8 cellular contexts compared by ENCODE assay signal in the genomic region with DNA sequence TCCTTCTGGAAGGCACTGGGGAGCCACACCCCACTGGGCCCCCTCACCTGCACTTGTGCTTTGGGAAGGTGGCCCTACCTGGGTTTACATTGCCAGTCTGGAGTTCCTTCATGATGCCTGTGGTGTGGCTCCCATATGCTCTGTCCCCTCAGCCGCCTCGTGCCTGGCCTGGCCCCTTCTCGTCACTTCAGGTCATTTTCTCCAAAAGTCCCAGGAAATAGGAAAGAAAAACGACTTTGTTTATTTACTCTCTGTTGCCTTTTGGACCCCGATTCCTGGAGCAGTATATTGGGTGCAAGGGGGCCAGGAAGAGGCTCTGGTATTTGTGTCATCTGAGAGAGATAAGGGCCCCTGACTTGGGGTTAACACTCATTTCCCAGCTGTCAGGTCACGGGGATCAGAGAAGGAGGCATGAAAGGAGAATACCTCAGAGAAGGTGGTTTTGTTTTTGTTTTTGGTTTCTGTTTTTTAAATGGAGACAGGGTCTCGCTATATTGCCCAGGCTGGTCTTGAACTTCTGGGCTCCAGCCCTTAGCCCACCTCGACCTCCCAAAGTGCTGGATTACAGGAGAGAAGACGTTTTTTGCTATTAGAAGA. TPM values are rescaled to one million over a fixed set of nuclear protein-coding genes. Genes with fewer than 3 reads are reported as not detected.
DNase-seq lines count a peak whose midpoint lies in the region; ATAC-seq and TF ChIP-seq lines count a peak whose summit lies in the region.
"Had no signal": no experiment of that assay in that cellular context is flagged by ENCODE, and none has a peak within 500 bp of the region (broad histone marks: within the 10 kb centered on the region; RNA-seq: fewer than 3 reads in every experiment).

No MANE protein-coding gene starts in this region.

- no peak overlapping the region for H3K4me2 ChIP-seq in IMR-90 (ENCODE audit: low read depth, low read length)

- intact Hi-C loops in IMR-90 (cut with micrococcal nuclease) = no loop called here
- intact Hi-C loops in left lung (cut with DNase I) = no loop called here

- dilution Hi-C loops in IMR-90 (cut with HindIII; ENCODE audit: low sequenced_read_pairs, unreplicated experiment) = no loop called here

- ATAC-seq in IMR-90 (ENCODE audit: low read depth) (no peak), left lung (no peak)

- H3K36me3 ChIP-seq in IMR-90 (ENCODE audit: control insufficient read depth, insufficient read depth, low read length) = peaks cover 33% of the 10 kb centered on the region
- peaks cover 0 to 55% of the 10 kb centered on the region in 2 donors for H3K36me3 ChIP-seq in left lung

- H2AFZ ChIP-seq in IMR-90 (replicated peaks; ENCODE audit: low read length, poor library complexity) = no peak overlapping the region

- no peak overlapping the region for H2BK20ac ChIP-seq in IMR-90 (ENCODE audit: low read depth, low read length)

- no peak overlapping the region for H3K4me3 ChIP-seq in IMR-90 (ENCODE audit: insufficient read depth, low read depth, low read length)
- H3K4me3 ChIP-seq in left lung = peak overlapping the region in 1 of 2 donors; percentile 96

- H4K5ac ChIP-seq in IMR-90 (ENCODE audit: low read depth, low read length) = no peak overlapping the region

- peak overlapping the region; percentile 7 for H2BK5ac ChIP-seq in IMR-90 (ENCODE audit: low read depth, low read length, poor library complexity, severe bottlenecking)

- H2AK9ac ChIP-seq in IMR-90 (replicated peaks; ENCODE audit: low read depth, low read length, poor library complexity) = no peak overlapping the region

- 0 out of 4 replicates have a peak overlapping the region, but pooled peaks of 1 of the 2 experiments have one; percentile 17 for H4K8ac ChIP-seq in IMR-90 (ENCODE audit: low read depth in 2 of 2, low read length in 2 of 2)

- H2BK15ac ChIP-seq in IMR-90 (ENCODE audit: low read depth, low read length) = no peak overlapping the region

- no peak overlapping the region; the same call in 1 of the 2 replicates for H3K56ac ChIP-seq in IMR-90 (ENCODE audit: extremely low read depth, insufficient read depth, low read length)

- H3K9me3 ChIP-seq in IMR-90 (ENCODE audit: control insufficient read depth, insufficient read depth, low read length) (no peaks in the 10 kb centered on the region), left lung (no peaks in the 10 kb centered on the region)

- peaks cover 16% of the 10 kb centered on the region for H3K4me1 Mint-ChIP-seq in progenitor cell of endocrine pancreas (ENCODE audit: low read depth)

- no peak overlapping the region; the same call in 1 of the 2 replicates for H4K91ac ChIP-seq in IMR-90 (ENCODE audit: insufficient read depth, low read depth, low read length)

- no peak for TF ChIP-seq RAD21 in IMR-90 (IDR thresholded peaks at IDR 0.05; ENCODE audit: low read length)

- peak overlapping the region; percentile 65; the same call in 1 of the 2 replicates for H3K23ac ChIP-seq in IMR-90 (ENCODE audit: low read depth, low read length)

- no peaks in the 10 kb centered on the region for H3K9me3 Mint-ChIP-seq in progenitor cell of endocrine pancreas (ENCODE audit: low read depth)

- TF ChIP-seq POLR2A in IMR-90 (IDR thresholded peaks at IDR 0.05; ENCODE audit: low read depth, low read length) = 0 out of 2 replicates have a peak, but pooled peaks have one; percentile 21

- 0 out of 2 replicates have a peak overlapping the region, but pooled peaks have one; percentile 8 for H2BK120ac ChIP-seq in IMR-90 (ENCODE audit: low read depth, low read length)

- peak overlapping the region; percentile 18; the same call in 1 of the 2 replicates for H3K14ac ChIP-seq in IMR-90 (replicated peaks; ENCODE audit: low read depth, low read length)

- no peak for DNase-seq in IMR-90
- peak; percentile 56 to 57 for DNase-seq in activated T-cell treated with anti-CD3 and anti-CD28 coated beads, Interleukin-2, amount 50 U/mL, for 48 hours
- no peak for DNase-seq in left lung
- peak; percentile 28 for DNase-seq in stimulated activated naive CD4-positive, alpha-beta T cell treated with Interleukin-2 at 50 U/mL for 16 hours (lab: John Stamatoyannopoulos, UW)
- no peak for DNase-seq in progenitor cell of endocrine pancreas (ENCODE audit: low spot score, unreplicated experiment)
- no peak for DNase-seq in ecto neural progenitor cell (ENCODE audit: low spot score)
- no peak for DNase-seq in retina
- DNase-seq: occipital lobe had no signal

- no TSS peak for BruUV-seq in IMR-90 (replicated peaks; lab: Mats Ljungman, UMichigan)

- POLR2A ChIA-PET in IMR-90 (lab: Charles Lee; ENCODE audit: unreplicated experiment) = no interaction called here

- no peak overlapping the region for H3K27ac Mint-ChIP-seq in progenitor cell of endocrine pancreas

- CTCF ChIA-PET in IMR-90 (lab: Yijun Ruan, JAX) = no interaction called here

- H3K79me1 ChIP-seq in IMR-90 (ENCODE audit: low read depth in 1 of 2, low read length in 2 of 2) = peaks cover 5 to 52% of the 10 kb centered on the region in 2 experiments; a peak in 3 of 4 replicates

- peaks cover 4% of the 10 kb centered on the region for H3K36me3 Mint-ChIP-seq in progenitor cell of endocrine pancreas (ENCODE audit: insufficient read depth)

- H3K4me1 ChIP-seq in IMR-90 (ENCODE audit: control insufficient read depth, insufficient read depth, low read length) (peaks cover 31% of the 10 kb centered on the region), left lung (peaks cover 54 to 81% of the 10 kb centered on the region in 2 donors)

- H3K27ac ChIP-seq in IMR-90 (ENCODE audit: insufficient read depth, low read length) = peak overlapping the region; percentile 59
- H3K27ac ChIP-seq in left lung = peak overlapping the region; percentile 85 to 98

- no peak overlapping the region for H3K18ac ChIP-seq in IMR-90 (ENCODE audit: low read depth, low read length)

- H4K20me1 ChIP-seq in IMR-90 (ENCODE audit: insufficient read depth, low read length) = peaks cover 58% of the 10 kb centered on the region

- H3K4me3 Mint-ChIP-seq in progenitor cell of endocrine pancreas (ENCODE audit: low read depth) = no peak overlapping the region

- WGBS in IMR-90 (ENCODE audit: extremely low coverage in 2 of 2, insufficient read length in 1 of 2), 2 experiments = no CpG with 5 or more reads among the region's 9 CpGs

- no peak overlapping the region for H3K9ac ChIP-seq in IMR-90 (ENCODE audit: low read depth, low read length)

- H3K27me3 ChIP-seq in IMR-90 (ENCODE audit: control insufficient read depth, insufficient read depth, low read length) (no peaks in the 10 kb centered on the region), left lung (no peaks in the 10 kb centered on the region)

- in situ Hi-C loops in IMR-90 (cut with MboI; ENCODE audit: low sequenced_read_pairs) = loop anchor here (5.0 kb wide), 1 partner anchor 63 kb away; no protein-coding TSS in a partner anchor

- H3K9me1 ChIP-seq in IMR-90 (ENCODE audit: insufficient read depth, low read length) = peaks cover 24% of the 10 kb centered on the region

- TF ChIP-seq CTCF in IMR-90 (conservative IDR thresholded peaks at IDR 0.05; ENCODE audit: low read depth, low read length) (no peak), left lung (IDR thresholded peaks at IDR 0.05) (no peak), progenitor cell of endocrine pancreas (IDR thresholded peaks at IDR 0.05; ENCODE audit: unreplicated experiment) (no peak)

- peak overlapping the region; percentile 27 for H2AK5ac ChIP-seq in IMR-90 (ENCODE audit: low read depth, low read length)

- H3K4ac ChIP-seq in IMR-90 (ENCODE audit: low read depth, low read length) = peak overlapping the region; percentile 5

- peaks cover 44% of the 10 kb centered on the region for H3K27me3 Mint-ChIP-seq in progenitor cell of endocrine pancreas

TF ChIP-seq in IMR-90, 13 proteins besides CTCF, POLR2A, EP300 and RAD21:
- TF ChIP-seq, protein P1, sequence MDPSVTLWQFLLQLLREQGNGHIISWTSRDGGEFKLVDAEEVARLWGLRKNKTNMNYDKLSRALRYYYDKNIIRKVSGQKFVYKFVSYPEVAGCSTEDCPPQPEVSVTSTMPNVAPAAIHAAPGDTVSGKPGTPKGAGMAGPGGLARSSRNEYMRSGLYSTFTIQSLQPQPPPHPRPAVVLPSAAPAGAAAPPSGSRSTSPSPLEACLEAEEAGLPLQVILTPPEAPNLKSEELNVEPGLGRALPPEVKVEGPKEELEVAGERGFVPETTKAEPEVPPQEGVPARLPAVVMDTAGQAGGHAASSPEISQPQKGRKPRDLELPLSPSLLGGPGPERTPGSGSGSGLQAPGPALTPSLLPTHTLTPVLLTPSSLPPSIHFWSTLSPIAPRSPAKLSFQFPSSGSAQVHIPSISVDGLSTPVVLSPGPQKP (IDR thresholded peaks at IDR 0.05; ENCODE audit: borderline replicate concordance, low read depth, low read length) = no peak
- TF ChIP-seq MAFK (IDR thresholded peaks at IDR 0.05; ENCODE audit: low read depth, low read length) (no peak), RCOR1 (IDR thresholded peaks at IDR 0.05; ENCODE audit: insufficient replicate concordance, low read length) (no peak)

RNA-seq across cellular contexts. Expression of a gene that starts 4.7 kb away (rescaled TPM):
- 19.7 and 19.9 TPM in 2 replicates for total RNA-seq in IMR-90 (2012; rRNA removed)
- polyA plus RNA-seq in IMR-90 (2012; rRNA removed) = 18.3 and 19.2 TPM in 2 replicates
- 29.0 and 102 TPM in 2 replicates for polyA plus RNA-seq in IMR-90 (2012; cell fraction: cytosol; rRNA removed)
- 163 and 202 TPM in 2 replicates for polyA plus RNA-seq in IMR-90 (2012; cell fraction: nucleus; rRNA removed; ENCODE audit: low replicate concordance)
- total RNA-seq in left lung = 100 to 1,000 TPM in 1 of 2 donors, 10 to 100 TPM in 1; 60.7 to 110 TPM
- 5.4 and 5.8 TPM in 2 replicates for total RNA-seq in progenitor cell of endocrine pancreas

RNA-seq across cellular contexts. Expression of a gene that starts 23.3 kb away (rescaled TPM):
- 14.4 and 18.5 TPM in 2 replicates for total RNA-seq in IMR-90 (2012; rRNA removed)
- polyA plus RNA-seq in IMR-90 (2012; rRNA removed) = 35.5 and 43.2 TPM in 2 replicates
- 26.3 and 45.8 TPM in 2 replicates for polyA plus RNA-seq in IMR-90 (2012; cell fraction: cytosol; rRNA removed)
- 189 and 191 TPM in 2 replicates for polyA plus RNA-seq in IMR-90 (2012; cell fraction: nucleus; rRNA removed; ENCODE audit: low replicate concordance)
- total RNA-seq in left lung = 10 to 100 TPM; 63.4 to 83.6 TPM
- 66.1 and 67.1 TPM in 2 replicates for total RNA-seq in progenitor cell of endocrine pancreas

Comparison
In these comparisons a context has a peak if more than half of its experiments do, and no peak if none do; other contexts are left out.
1. DNase-seq: peak in activated T-cell treated with anti-CD3 and anti-CD28 coated beads, Interleukin-2, amount 50 U/mL, for 48 hours (2 of 2) and stimulated activated naive CD4-positive, alpha-beta T cell treated with Interleukin-2 at 50 U/mL for 16 hours (single experiment); none in IMR-90 (single experiment), left lung (0 of 2), progenitor cell of endocrine pancreas (single experiment), ecto neural progenitor cell (single experiment) and retina (single experiment).